ENCODE assay signal across 19 cellular contexts in the genomic region with DNA sequence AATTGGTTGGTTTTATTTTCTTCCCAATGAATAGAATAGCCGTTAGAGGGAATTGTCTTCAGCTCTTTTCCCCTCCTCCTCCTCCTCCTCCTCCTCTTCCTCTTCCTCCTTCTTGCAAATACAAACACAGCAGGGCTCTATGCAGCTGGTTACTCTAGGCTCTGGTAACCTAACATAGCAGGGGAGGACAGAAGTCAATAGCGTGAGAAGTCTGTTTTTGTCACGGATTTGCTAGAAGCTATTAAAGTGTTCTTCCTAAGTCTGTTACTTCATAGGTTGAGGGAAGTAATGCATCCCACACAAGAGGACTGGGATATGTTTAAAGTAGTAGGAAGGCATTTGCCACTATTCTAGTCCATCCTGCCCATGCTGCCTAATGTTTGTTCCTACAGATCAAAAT.
A peak's percentile ranks its signal among the peaks of the same experiment; 100 is the strongest.
DNase-seq lines count a peak whose midpoint lies in the region; ATAC-seq and TF ChIP-seq lines count a peak whose summit lies in the region.
"Had no signal": no experiment of that assay in that cellular context is flagged by ENCODE, and none has a peak within 500 bp of the region (broad histone marks: within the 10 kb centered on the region; RNA-seq: fewer than 3 reads in every experiment).

No MANE protein-coding gene starts in this region.

- H3K27ac ChIP-seq in OCI-LY7 (ENCODE audit: low read depth, low read length, poor library complexity, severe bottlenecking) (no peak overlapping the region), smooth muscle cell (ENCODE audit: low read depth) (peak overlapping the region; percentile 84), esophagus squamous epithelium (peak overlapping the region in 1 of 4 donors; percentile 42)
- no peak overlapping the region for H3K27ac ChIP-seq in effector memory CD4-positive, alpha-beta T cell (ENCODE audit: insufficient read depth, low read length, poor library complexity, severe bottlenecking)
- H3K27ac ChIP-seq: KMS-11, parathyroid adenoma, Peyer's patch had no signal

- H3K4me1 ChIP-seq in OCI-LY7 (ENCODE audit: insufficient read depth, low read length, poor library complexity, severe bottlenecking) (peaks cover 20% of the 10 kb centered on the region), smooth muscle cell (ENCODE audit: low read depth) (peaks cover 12% of the 10 kb centered on the region), esophagus squamous epithelium (peaks cover 0 to 33% (median 18%) of the 10 kb centered on the region in 3 donors)
- H3K4me1 ChIP-seq in effector memory CD4-positive, alpha-beta T cell (ENCODE audit: control insufficient read depth, insufficient read depth, low read length, poor library complexity, severe bottlenecking) = no peaks in the 10 kb centered on the region
- H3K4me1 ChIP-seq: parathyroid adenoma, Peyer's patch had no signal

- no peak for ATAC-seq in GM21390 (IDR thresholded peaks at IDR 0.05; ENCODE audit: unreplicated experiment)
- ATAC-seq: T-cell had no signal

- WGBS in smooth muscle cell (ENCODE audit: low lambda C conversion rate) = 35% methylated on average over 3 of the region's 3 CpGs
- 36 to 86% methylated on average over 3 of the region's 3 CpGs for WGBS in esophagus squamous epithelium, 2 donors

- no peaks in the 10 kb centered on the region for H3K9me2 ChIP-seq in OCI-LY7 (ENCODE audit: insufficient read depth, low read length)

- no peak overlapping the region for H2AFZ ChIP-seq in OCI-LY7 (ENCODE audit: low read length)
- no peak overlapping the region for H2AFZ ChIP-seq in smooth muscle cell (ENCODE audit: low read depth)
- H2AFZ ChIP-seq: parathyroid adenoma had no signal

- H3K4me3 Mint-ChIP-seq in HFFc6 = peak overlapping the region; percentile 74
- H3K4me3 Mint-ChIP-seq: activated T-helper 17 cell treated with anti-CD3 and anti-CD28 coated beads, Interleukin-2, amount 50 U/mL, for 72 hours; B cell; central memory CD8-positive, alpha-beta T cell; T-cell had no signal

- H3K9me3 ChIP-seq in OCI-LY7 (ENCODE audit: low read length) (no peaks in the 10 kb centered on the region), smooth muscle cell (replicated peaks; ENCODE audit: low read depth) (no peaks in the 10 kb centered on the region), esophagus squamous epithelium (no peaks in the 10 kb centered on the region)
- no peaks in the 10 kb centered on the region for H3K9me3 ChIP-seq in effector memory CD4-positive, alpha-beta T cell (ENCODE audit: control insufficient read depth, low read length)
- H3K9me3 ChIP-seq: Peyer's patch had no signal

- POLR2A ChIA-PET in OCI-LY7 (lab: Charles Lee) = interaction anchor here (0.6 to 1.3 kb wide), 8 partner anchors 10 to 347 kb away, joined by 3 to 6 read pairs (median 3); no protein-coding TSS in a partner anchor

- CTCF ChIA-PET in OCI-LY7 (lab: Charles Lee; ENCODE audit: unreplicated experiment) = no interaction called here

- TF ChIP-seq CTCF in HFFc6 (IDR thresholded peaks at IDR 0.05) (no peak), OCI-LY7 (conservative IDR thresholded peaks at IDR 0.05; ENCODE audit: low read length) (no peak), smooth muscle cell (IDR thresholded peaks at IDR 0.05; ENCODE audit: borderline replicate concordance, insufficient read depth, poor library complexity, severe bottlenecking) (no peak), esophagus squamous epithelium (IDR thresholded peaks at IDR 0.05) (no peak)

- H3F3A ChIP-seq in smooth muscle cell (ENCODE audit: low read depth) = peaks cover 25% of the 10 kb centered on the region

- H4K20me1 ChIP-seq in OCI-LY7 (ENCODE audit: insufficient read depth, low read length) = no peaks in the 10 kb centered on the region
- no peaks in the 10 kb centered on the region for H4K20me1 ChIP-seq in smooth muscle cell (ENCODE audit: low read depth)

- H3K4me2 ChIP-seq in OCI-LY7 (ENCODE audit: low read length) = peak overlapping the region; percentile 16; the same call in 1 of the 2 replicates
- peak overlapping the region; percentile 41 for H3K4me2 ChIP-seq in smooth muscle cell
- H3K4me2 ChIP-seq: KMS-11 had no signal

- peak overlapping the region; percentile 27 for H3K9ac ChIP-seq in smooth muscle cell (ENCODE audit: low read depth)
- H3K9ac ChIP-seq: KMS-11, parathyroid adenoma had no signal

- peaks cover 31% of the 10 kb centered on the region for H3K36me3 Mint-ChIP-seq in HFFc6 (ENCODE audit: low read depth)

- peaks cover 11% of the 10 kb centered on the region for H3K9me3 Mint-ChIP-seq in HFFc6
- H3K9me3 Mint-ChIP-seq: activated T-helper 17 cell treated with anti-CD3 and anti-CD28 coated beads, Interleukin-2, amount 50 U/mL, for 72 hours; central memory CD8-positive, alpha-beta T cell; T-cell had no signal

- BruUV-seq in OCI-LY7 (replicated peaks; lab: Mats Ljungman, UMichigan) = no TSS peak

- H3K4me1 Mint-ChIP-seq in HFFc6 (ENCODE audit: low read depth) = peaks cover 62% of the 10 kb centered on the region
- H3K4me1 Mint-ChIP-seq: central memory CD8-positive, alpha-beta T cell; T-cell had no signal

- H3K27ac Mint-ChIP-seq in HFFc6 = peak overlapping the region; percentile 90
- H3K27ac Mint-ChIP-seq: activated T-helper 17 cell treated with anti-CD3 and anti-CD28 coated beads, Interleukin-2, amount 50 U/mL, for 72 hours; B cell had no signal

- H3K36me3 ChIP-seq in OCI-LY7 (ENCODE audit: insufficient read depth, low read length) = no peaks in the 10 kb centered on the region
- no peaks in the 10 kb centered on the region for H3K36me3 ChIP-seq in smooth muscle cell (ENCODE audit: low read depth)
- no peaks in the 10 kb centered on the region for H3K36me3 ChIP-seq in effector memory CD4-positive, alpha-beta T cell (ENCODE audit: control insufficient read depth, insufficient read depth, low read length)
- H3K36me3 ChIP-seq in esophagus squamous epithelium = peaks cover 0 to 9% (median 0%) of the 10 kb centered on the region in 3 donors
- H3K36me3 ChIP-seq: Peyer's patch had no signal

- H3K27me3 Mint-ChIP-seq in HFFc6 (ENCODE audit: insufficient read depth) = peaks cover 5% of the 10 kb centered on the region; the same call in 1 of the 2 replicates
- H3K27me3 Mint-ChIP-seq: activated T-helper 17 cell treated with anti-CD3 and anti-CD28 coated beads, Interleukin-2, amount 50 U/mL, for 72 hours; B cell; central memory CD8-positive, alpha-beta T cell; T-cell had no signal

- intact Hi-C loops in OCI-LY7 (cut with micrococcal nuclease; ENCODE audit: unreplicated experiment) (no loop called here), esophagus squamous epithelium (cut with DNase I) (no loop called here)

- H3K4me3 ChIP-seq in OCI-LY7 (ENCODE audit: low read depth, low read length, poor library complexity, severe bottlenecking) (no peak overlapping the region), smooth muscle cell (no peak overlapping the region), esophagus squamous epithelium (no peak overlapping the region)
- no peak overlapping the region for H3K4me3 ChIP-seq in effector memory CD4-positive, alpha-beta T cell (ENCODE audit: insufficient read depth, low read depth, low read length, poor library complexity, severe bottlenecking)
- H3K4me3 ChIP-seq: Peyer's patch had no signal

- H3K79me2 ChIP-seq in OCI-LY7 (ENCODE audit: insufficient read depth, low read depth, low read length) (no peaks in the 10 kb centered on the region), smooth muscle cell (ENCODE audit: low read depth) (peaks cover 22% of the 10 kb centered on the region)
- H3K79me2 ChIP-seq: parathyroid adenoma had no signal

- H3K27me3 ChIP-seq in smooth muscle cell (ENCODE audit: low read depth) = no peaks in the 10 kb centered on the region
- no peaks in the 10 kb centered on the region for H3K27me3 ChIP-seq in effector memory CD4-positive, alpha-beta T cell (replicated peaks; ENCODE audit: control insufficient read depth, insufficient read depth, low read length, poor library complexity, severe bottlenecking)
- H3K27me3 ChIP-seq in esophagus squamous epithelium = no peaks in the 10 kb centered on the region
- H3K27me3 ChIP-seq: Peyer's patch had no signal

- DNase-seq in HFFc6 = no peak
- no peak for DNase-seq in OCI-LY7 (ENCODE audit: low spot score)
- DNase-seq in left kidney (ENCODE audit: low read depth, low spot score) = peak; percentile 11
- DNase-seq in smooth muscle cell (lab: John Stamatoyannopoulos, UW; ENCODE audit: unreplicated experiment) = no peak
- no peak for DNase-seq in effector memory CD4-positive, alpha-beta T cell
- DNase-seq in esophagus squamous epithelium (lab: John Stamatoyannopoulos, UW) = no peak
- DNase-seq: activated CD8-positive, alpha-beta memory T cell treated with anti-CD3 and anti-CD28 coated beads for 24 hours; GOT3; left colon; NCI-H1417; NCI-H82; Peyer's patch; T-cell had no signal

- no peak for TF ChIP-seq POLR2A in esophagus squamous epithelium (IDR thresholded peaks at IDR 0.05)
